ENCODE assay signal across 2 cellular contexts in genomic region chr17:44362056-44362355, GRCh38.
TF ChIP-seq lines count a peak whose summit lies in the region.

No MANE protein-coding gene starts in this region.

TF ChIP-seq in K562, 482 proteins besides CTCF, POLR2A, EP300 and RAD21:
- peak; percentile 39; the same call in 1 of the 2 replicates for TF ChIP-seq NFIC (IDR thresholded peaks at IDR 0.05)
- no peak for TF ChIP-seq L3MBTL2 (IDR thresholded peaks at IDR 0.05)

TF ChIP-seq in neural cell, 6 proteins besides CTCF, POLR2A, EP300 and RAD21:
- TF ChIP-seq TAF1 (IDR thresholded peaks at IDR 0.05; ENCODE audit: low read depth), result no peak
- no peak for TF ChIP-seq EZH2 (IDR thresholded peaks at IDR 0.05; ENCODE audit: borderline replicate concordance, insufficient read depth, low read length, poor library complexity, severe bottlenecking)
- TF ChIP-seq SMC3 (conservative IDR thresholded peaks at IDR 0.05; ENCODE audit: poor library complexity), result no peak
- no peak for TF ChIP-seq POLR2AphosphoS5 (IDR thresholded peaks at IDR 0.05)
- TF ChIP-seq MXI1 (conservative IDR thresholded peaks at IDR 0.05; ENCODE audit: poor library complexity, severe bottlenecking), result no peak
- TF ChIP-seq REST (IDR thresholded peaks at IDR 0.05; ENCODE audit: borderline replicate concordance), result no peak
